Comparison of ENCODE assay signal across 15 cellular contexts in the genomic region with DNA sequence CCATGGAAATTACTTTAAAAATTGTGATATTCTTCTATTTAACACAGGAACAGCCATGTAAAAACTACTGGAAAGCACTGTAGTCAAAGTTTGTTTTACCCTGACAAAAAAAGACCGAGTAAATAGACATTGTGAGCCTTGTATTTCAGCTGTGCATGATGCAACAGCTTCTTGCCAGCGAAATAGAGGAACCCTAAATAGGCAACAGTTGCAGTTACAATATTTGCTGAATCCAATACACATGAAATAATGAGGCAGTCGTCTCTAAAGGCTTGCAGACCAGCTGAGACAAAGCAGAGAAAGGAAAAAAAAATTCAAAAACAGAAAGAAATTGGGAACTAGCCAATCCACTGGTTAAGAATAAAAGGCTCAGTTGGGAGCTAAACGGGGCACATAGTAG.
DNase-seq lines count a peak whose midpoint lies in the region; ATAC-seq and TF ChIP-seq lines count a peak whose summit lies in the region.
"Had no signal": no experiment of that assay in that cellular context is flagged by ENCODE, and none has a peak within 500 bp of the region (broad histone marks: within the 10 kb centered on the region; RNA-seq: fewer than 3 reads in every experiment).

No MANE protein-coding gene starts in this region.

- intact Hi-C loops in OCI-LY7 (cut with micrococcal nuclease; ENCODE audit: unreplicated experiment) = no loop called here

- H2AFZ ChIP-seq in OCI-LY7 (ENCODE audit: low read length) = peak overlapping the region; percentile 50; the same call in 1 of the 2 replicates

- DNase-seq in OCI-LY7 (ENCODE audit: low spot score) (no peak), midbrain (lab: John Stamatoyannopoulos, UW) (peak; percentile 0), dedifferentiated amniotic fluid mesenchymal stem cell (ENCODE audit: extremely low spot score) (no peak), NCI-H748 treated with DMSO at 0.1 percent for 48 hours (lab: John Stamatoyannopoulos, UW) (no peak), NCI-H345 treated with DMSO at 0.1 percent for 48 hours (lab: John Stamatoyannopoulos, UW; ENCODE audit: unreplicated experiment) (no peak)
- DNase-seq: activated CD4-positive, alpha-beta T cell treated with anti-CD3 and anti-CD28 coated beads, Interleukin-2, amount 10 ng/mL, durations not matched to agents 7 days and 5 days; left ventricle myocardium superior; NCI-H2081 treated with DMSO at 0.1 percent for 48 hours; nucleus accumbens; Peyer's patch; stomach had no signal

- H3K4me3 ChIP-seq in OCI-LY7 (ENCODE audit: low read depth, low read length, poor library complexity, severe bottlenecking) = no peak overlapping the region
- H3K4me3 ChIP-seq: ascending aorta, Peyer's patch, stomach had no signal

- no peaks in the 10 kb centered on the region for H3K79me2 ChIP-seq in OCI-LY7 (ENCODE audit: insufficient read depth, low read depth, low read length)

- 0 out of 2 replicates have a peak overlapping the region, but pooled peaks have one; percentile 13 for H3K4me2 ChIP-seq in OCI-LY7 (ENCODE audit: low read length)

- H4K20me1 ChIP-seq in OCI-LY7 (ENCODE audit: insufficient read depth, low read length) = no peaks in the 10 kb centered on the region

- H3K27ac ChIP-seq in OCI-LY7 (ENCODE audit: low read depth, low read length, poor library complexity, severe bottlenecking) = no peak overlapping the region
- H3K27ac ChIP-seq: ascending aorta, Peyer's patch, stomach had no signal

- CTCF ChIA-PET in OCI-LY7 (lab: Charles Lee; ENCODE audit: unreplicated experiment) = no interaction called here

- POLR2A ChIA-PET in OCI-LY7 (lab: Charles Lee) = interaction anchor here (0.7 to 1.2 kb wide), 6 partner anchors 9 to 414 kb away, joined by 3 to 4 read pairs (median 3); no protein-coding TSS in a partner anchor

- no peaks in the 10 kb centered on the region for H3K4me1 ChIP-seq in OCI-LY7 (ENCODE audit: insufficient read depth, low read length, poor library complexity, severe bottlenecking)
- H3K4me1 ChIP-seq: ascending aorta, Peyer's patch, stomach had no signal

- no peak for TF ChIP-seq CTCF in OCI-LY7 (conservative IDR thresholded peaks at IDR 0.05; ENCODE audit: low read length)

- no peaks in the 10 kb centered on the region for H3K9me3 ChIP-seq in OCI-LY7 (ENCODE audit: low read length)
- H3K9me3 ChIP-seq: ascending aorta, Peyer's patch had no signal

- H3K36me3 ChIP-seq in OCI-LY7 (ENCODE audit: insufficient read depth, low read length) = no peaks in the 10 kb centered on the region
- H3K36me3 ChIP-seq: ascending aorta, Peyer's patch, stomach had no signal

- ATAC-seq in GM18868 (IDR thresholded peaks at IDR 0.05; ENCODE audit: unreplicated experiment) (peak; percentile 18), HG03439 (IDR thresholded peaks at IDR 0.05; ENCODE audit: unreplicated experiment) (peak; percentile 21), HG03135 (IDR thresholded peaks at IDR 0.05; ENCODE audit: unreplicated experiment) (no peak)
- ATAC-seq: left ventricle myocardium superior had no signal

- H3K9me2 ChIP-seq in OCI-LY7 (ENCODE audit: insufficient read depth, low read length) = no peaks in the 10 kb centered on the region

- BruUV-seq in OCI-LY7 (replicated peaks; lab: Mats Ljungman, UMichigan) = no TSS peak
